ENCODE assay signal across 39 cellular contexts in the genomic region with DNA sequence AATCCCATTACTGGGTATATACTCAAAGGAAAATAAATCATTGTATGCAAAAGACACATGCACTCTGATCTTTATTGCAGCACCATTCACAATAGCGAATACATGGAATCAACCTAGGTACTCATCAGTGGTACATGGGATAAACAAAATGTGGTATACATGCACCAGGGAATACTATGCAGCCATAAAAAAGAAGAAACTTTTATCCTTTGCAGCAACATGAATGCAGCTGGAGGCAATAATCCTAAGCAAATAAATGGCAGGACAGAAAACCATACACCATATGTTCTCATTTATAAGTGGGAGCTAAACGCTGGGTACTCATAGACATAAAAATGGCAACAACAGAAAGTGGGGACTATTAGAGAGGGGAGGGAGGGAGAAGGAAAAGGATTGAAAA.
"Had no signal": no experiment of that assay in that cellular context is flagged by ENCODE, and none has a peak within 500 bp of the region (broad histone marks: within the 10 kb centered on the region; RNA-seq: fewer than 3 reads in every experiment).

No MANE protein-coding gene starts in this region.

- H3K27me3 ChIP-seq: adrenal gland, ascending aorta, body of pancreas, brain microvascular endothelial cell, breast epithelium, cardiac muscle cell had no signal

- H3K27ac Mint-ChIP-seq: activated naive CD4-positive, alpha-beta T cell treated with anti-CD3 and anti-CD28 coated beads for 36 hours; activated naive CD4-positive, alpha-beta T cell treated with anti-CD3 and anti-CD28 coated beads, Interleukin-2, amount 10 ng/mL, durations not matched to agents 7 days and 5 days; activated naive CD4-positive, alpha-beta T cell treated with anti-CD3 and anti-CD28 coated beads, Interleukin-2, amount 50 U/mL, for 24 hours; activated naive CD8-positive, alpha-beta T cell; activated naive CD8-positive, alpha-beta T cell treated with anti-CD3 and anti-CD28 coated beads for 36 hours; activated naive CD8-positive, alpha-beta T cell treated with anti-CD3 and anti-CD28 coated beads, Interleukin-2, amount 10 ng/mL, durations not matched to agents 7 days and 5 days; activated naive CD8-positive, alpha-beta T cell treated with anti-CD3 and anti-CD28 coated beads, Interleukin-2, amount 50 U/mL, for 24 hours; activated T-cell treated with anti-CD3 and anti-CD28 coated beads, Interleukin-2, amount 50 U/mL, for 24 hours; activated T-cell treated with anti-CD3 and anti-CD28 coated beads, Interleukin-2, amount 50 U/mL, for 72 hours; activated T-helper 1 cell treated with anti-CD3 and anti-CD28 coated beads, Interleukin-12 subunit alpha, Interleukin-12 subunit beta, Interleukin-2, Interleukin-4 antibody, amounts not matched to agents 30 ng/mL and 10 ng/mL and 1 ng/mL, durations not matched to agents 14 hours and 24 hours and 36 hours; activated T-helper 17 cell treated with anti-CD3 and anti-CD28 coated beads, Interleukin-2, amount 50 U/mL, for 72 hours; activated T-helper 2 cell treated with anti-CD3 and anti-CD28 coated beads, Interferon-gamma antibody, Interleukin-2, Interleukin-4, amounts not matched to agents 10 μg/mL and 5 μg/mL and 100 μg/mL, durations not matched to agents 14 hours and 24 hours and 36 hours; brain had no signal

- H3K4me1 ChIP-seq: adrenal gland, ascending aorta, body of pancreas, breast epithelium had no signal

- H3K9me3 ChIP-seq: adrenal gland, ascending aorta, body of pancreas, breast epithelium had no signal

- H3K9me3 Mint-ChIP-seq: activated naive CD4-positive, alpha-beta T cell treated with anti-CD3 and anti-CD28 coated beads for 36 hours; activated naive CD4-positive, alpha-beta T cell treated with anti-CD3 and anti-CD28 coated beads, Interleukin-2, amount 50 U/mL, for 24 hours; activated naive CD8-positive, alpha-beta T cell treated with anti-CD3 and anti-CD28 coated beads, Interleukin-2, amount 50 U/mL, for 24 hours; activated T-cell treated with anti-CD3 and anti-CD28 coated beads, Interleukin-2, amount 50 U/mL, for 24 hours; activated T-cell treated with anti-CD3 and anti-CD28 coated beads, Interleukin-2, amount 50 U/mL, for 4 hours; activated T-cell treated with anti-CD3 and anti-CD28 coated beads, Interleukin-2, amount 50 U/mL, for 72 hours; activated T-helper 17 cell treated with anti-CD3 and anti-CD28 coated beads, Interleukin-2, amount 50 U/mL, for 72 hours; activated T-helper 2 cell treated with anti-CD3 and anti-CD28 coated beads, Interferon-gamma antibody, Interleukin-2, Interleukin-4, amounts not matched to agents 10 μg/mL and 5 μg/mL and 100 μg/mL, durations not matched to agents 14 hours and 24 hours and 36 hours; brain; central memory CD8-positive, alpha-beta T cell had no signal

- ATAC-seq: activated naive CD8-positive, alpha-beta T cell treated with anti-CD3 and anti-CD28 coated beads, Interleukin-2, amount 50 U/mL, for 24 hours; activated T-cell treated with anti-CD3 and anti-CD28 coated beads, Interleukin-2, amount 50 U/mL, for 4 hours; activated T-cell treated with anti-CD3 and anti-CD28 coated beads, Interleukin-2, amount 50 U/mL, for 72 hours; activated T-helper 17 cell treated with anti-CD3 and anti-CD28 coated beads, Interleukin-2, amount 50 U/mL, for 72 hours; body of pancreas had no signal

- H3K4me3 ChIP-seq: adrenal gland, ascending aorta, body of pancreas, breast epithelium, cardiac muscle cell had no signal

- H3K27ac ChIP-seq: adrenal gland, ascending aorta, body of pancreas, brain microvascular endothelial cell, breast epithelium, cardiac muscle cell had no signal

- FAIRE-seq: astrocyte, bronchial epithelial cell had no signal

- DNase-seq: activated effector memory CD4-positive, alpha-beta T cell treated with anti-CD3 and anti-CD28 coated beads, Interleukin-2, amount 50 U/mL, for 16 hours; activated effector memory CD4-positive, alpha-beta T cell treated with Interleukin-2 at 50 U/mL for 16 hours; activated gamma-delta T cell; activated gamma-delta T cell treated with Interleukin-2 at 50 U/mL for 16 hours; activated naive CD4-positive, alpha-beta T cell; activated naive CD4-positive, alpha-beta T cell treated with anti-CD3 and anti-CD28 coated beads for 36 hours; activated naive CD4-positive, alpha-beta T cell treated with anti-CD3 and anti-CD28 coated beads, Interleukin-2, amount 10 ng/mL, durations not matched to agents 7 days and 5 days; activated naive CD4-positive, alpha-beta T cell treated with anti-CD3 and anti-CD28 coated beads, Interleukin-2, amount 50 U/mL, for 16 hours; activated naive CD4-positive, alpha-beta T cell treated with Interleukin-2 at 50 U/mL for 16 hours; activated naive CD8-positive, alpha-beta T cell treated with anti-CD3 and anti-CD28 coated beads for 36 hours; activated naive CD8-positive, alpha-beta T cell treated with anti-CD3 and anti-CD28 coated beads, Interleukin-2, amount 10 ng/mL, durations not matched to agents 7 days and 5 days; activated naive CD8-positive, alpha-beta T cell treated with anti-CD3 and anti-CD28 coated beads, Interleukin-2, amount 50 U/mL, for 24 hours; activated T-cell treated with anti-CD3 and anti-CD28 coated beads, Interleukin-2, amount 50 U/mL, for 1 hour; activated T-cell treated with anti-CD3 and anti-CD28 coated beads, Interleukin-2, amount 50 U/mL, for 24 hours; activated T-cell treated with anti-CD3 and anti-CD28 coated beads, Interleukin-2, amount 50 U/mL, for 4 hours; activated T-cell treated with anti-CD3 and anti-CD28 coated beads, Interleukin-2, amount 50 U/mL, for 48 hours; activated T-cell treated with anti-CD3 and anti-CD28 coated beads, Interleukin-2, amount 50 U/mL, for 72 hours; adrenal gland; amniotic stem cell; amygdala; anterior cingulate cortex; aorta; body of pancreas; brain microvascular endothelial cell; caudate nucleus; central memory CD4-positive, alpha-beta T cell; cerebellar nuclear complex had no signal
